ENCODE assay signal across 33 cellular contexts in the genomic region with DNA sequence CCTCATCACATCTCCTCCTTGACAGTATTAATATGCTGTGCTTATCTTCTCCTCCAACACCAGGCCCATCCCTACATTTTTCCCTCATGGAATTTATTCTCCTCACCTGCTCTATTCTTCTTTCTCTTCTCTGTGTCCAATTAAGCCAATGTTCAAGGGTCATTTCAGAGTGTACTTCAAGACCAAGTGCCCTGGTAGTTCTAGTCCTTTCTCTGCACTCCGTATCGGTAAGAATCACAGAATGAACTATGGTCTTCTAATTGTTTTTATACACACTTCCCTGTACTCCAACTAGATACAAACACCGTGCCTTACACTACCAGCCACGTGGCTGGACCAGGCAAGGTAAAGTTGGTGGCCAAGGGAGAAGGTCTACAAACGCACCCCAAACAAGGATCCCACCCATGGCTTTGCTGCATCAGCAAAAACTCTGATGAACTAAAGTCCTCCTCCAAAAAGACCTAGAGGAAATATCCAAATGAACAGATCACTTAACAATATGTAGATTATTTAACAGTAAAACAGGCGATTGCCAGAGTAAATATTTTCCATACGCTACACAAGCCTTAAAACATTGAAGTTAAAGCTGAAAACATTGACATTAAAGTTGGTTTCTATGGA. TPM values are rescaled to one million over a fixed set of nuclear protein-coding genes. Genes with fewer than 3 reads are reported as not detected.
"Had no signal": no experiment of that assay in that cellular context is flagged by ENCODE, and none has a peak within 500 bp of the region (broad histone marks: within the 10 kb centered on the region; RNA-seq: fewer than 3 reads in every experiment).

No MANE protein-coding gene starts in this region.

- H3K27ac ChIP-seq: brain microvascular endothelial cell, epithelial cell of prostate, esophagus squamous epithelium, WERI-Rb-1 had no signal

- H3K9me3 ChIP-seq: esophagus squamous epithelium had no signal

- H3K36me3 Mint-ChIP-seq: activated naive CD8-positive, alpha-beta T cell; T-cell had no signal

- H3K4me3 Mint-ChIP-seq: activated B cell treated with CpG ODN at 0.5 μM for 24 hours; activated CD8-positive, alpha-beta T cell treated with anti-CD3 and anti-CD28 coated beads for 36 hours; activated naive CD8-positive, alpha-beta T cell; activated T-cell treated with anti-CD3 and anti-CD28 coated beads, Interleukin-2, amount 50 U/mL, for 4 hours; activated T-helper 17 cell treated with anti-CD3 and anti-CD28 coated beads, Interleukin-2, amount 50 U/mL, for 72 hours; central memory CD8-positive, alpha-beta T cell; T-cell; T-helper 1 cell treated with Interleukin-12 subunit alpha and Interleukin-12 subunit beta and Interleukin-4 antibody, amounts not matched to agents 30 μg/mL and 1 μg/mL, for 36 hours; T-helper 2 cell treated with Interferon-gamma antibody and Interleukin-4, amounts not matched to agents 5 μg/mL and 100 μg/mL, for 36 hours had no signal

- DNase-seq: activated B cell treated with CpG ODN at 0.5 μM for 24 hours; activated CD4-positive, alpha-beta T cell treated with anti-CD3 and anti-CD28 coated beads for 48 hours; activated CD4-positive, alpha-beta T cell treated with anti-CD3 and anti-CD28 coated beads, Interleukin-2, amount 50 U/mL, for 1 hour; activated CD4-positive, alpha-beta T cell treated with anti-CD3 and anti-CD28 coated beads, Interleukin-2, amount 50 U/mL, for 48 hours; activated CD8-positive, alpha-beta memory T cell treated with anti-CD3 and anti-CD28 coated beads for 24 hours; activated CD8-positive, alpha-beta T cell treated with anti-CD3 and anti-CD28 coated beads for 36 hours; activated effector memory CD4-positive, alpha-beta T cell treated with Interleukin-2 at 50 U/mL for 16 hours; activated gamma-delta T cell treated with Interleukin-2 at 50 U/mL for 16 hours; activated naive CD4-positive, alpha-beta T cell treated with anti-CD3 and anti-CD28 coated beads, Interleukin-2, amount 50 U/mL, for 16 hours; activated naive CD4-positive, alpha-beta T cell treated with Interleukin-2 at 50 U/mL for 16 hours; activated T-cell treated with anti-CD3 and anti-CD28 coated beads, Interleukin-2, amount 50 U/mL, for 4 hours; amniotic stem cell; anterior cingulate cortex; brain microvascular endothelial cell; effector CD8-positive, alpha-beta T cell; esophagus squamous epithelium; head of caudate nucleus; T-cell; T1000; WERI-Rb-1 had no signal

- H3K27me3 ChIP-seq: esophagus squamous epithelium had no signal

- H3K27me3 Mint-ChIP-seq: activated B cell treated with CpG ODN at 0.5 μM for 24 hours; activated CD8-positive, alpha-beta T cell treated with anti-CD3 and anti-CD28 coated beads for 36 hours; activated naive CD8-positive, alpha-beta T cell; activated T-helper 17 cell treated with anti-CD3 and anti-CD28 coated beads, Interleukin-2, amount 50 U/mL, for 72 hours; central memory CD8-positive, alpha-beta T cell; T-cell had no signal

- H3K4me3 ChIP-seq: esophagus squamous epithelium had no signal

- FAIRE-seq: astrocyte, bronchial epithelial cell, colon, endometrium, endothelial cell of umbilical vein, frontal cortex had no signal

- ATAC-seq: activated CD4-positive, CD25-positive, alpha-beta regulatory T cell treated with anti-CD3 and anti-CD28 coated beads, Interleukin-2, amount 50 U/mL, for 24 hours; activated CD8-positive, alpha-beta T cell treated with anti-CD3 and anti-CD28 coated beads for 36 hours; activated T-cell treated with anti-CD3 and anti-CD28 coated beads, Interleukin-2, amount 50 U/mL, for 4 hours; activated T-helper 17 cell treated with anti-CD3 and anti-CD28 coated beads, Interleukin-2, amount 50 U/mL, for 72 hours; T-cell had no signal

- H3K4me1 Mint-ChIP-seq: activated T-helper 17 cell treated with anti-CD3 and anti-CD28 coated beads, Interleukin-2, amount 50 U/mL, for 72 hours had no signal

- H3K36me3 ChIP-seq: brain microvascular endothelial cell, esophagus squamous epithelium, WERI-Rb-1 had no signal

- H3K27ac Mint-ChIP-seq: activated B cell treated with CpG ODN at 0.5 μM for 24 hours; activated CD8-positive, alpha-beta T cell treated with anti-CD3 and anti-CD28 coated beads for 36 hours; activated naive CD8-positive, alpha-beta T cell; activated T-helper 17 cell treated with anti-CD3 and anti-CD28 coated beads, Interleukin-2, amount 50 U/mL, for 72 hours; T-cell; T-helper 1 cell treated with Interleukin-12 subunit alpha and Interleukin-12 subunit beta and Interleukin-4 antibody, amounts not matched to agents 30 μg/mL and 1 μg/mL, for 36 hours; T-helper 2 cell treated with Interferon-gamma antibody and Interleukin-4, amounts not matched to agents 5 μg/mL and 100 μg/mL, for 36 hours had no signal

RNA-seq across cellular contexts. Expression of a gene that starts 40.1 kb away (rescaled TPM):
- total RNA-seq: endothelial cell of umbilical vein had no signal
- polyA plus RNA-seq: endothelial cell of umbilical vein had no signal
